In the genomic region with DNA sequence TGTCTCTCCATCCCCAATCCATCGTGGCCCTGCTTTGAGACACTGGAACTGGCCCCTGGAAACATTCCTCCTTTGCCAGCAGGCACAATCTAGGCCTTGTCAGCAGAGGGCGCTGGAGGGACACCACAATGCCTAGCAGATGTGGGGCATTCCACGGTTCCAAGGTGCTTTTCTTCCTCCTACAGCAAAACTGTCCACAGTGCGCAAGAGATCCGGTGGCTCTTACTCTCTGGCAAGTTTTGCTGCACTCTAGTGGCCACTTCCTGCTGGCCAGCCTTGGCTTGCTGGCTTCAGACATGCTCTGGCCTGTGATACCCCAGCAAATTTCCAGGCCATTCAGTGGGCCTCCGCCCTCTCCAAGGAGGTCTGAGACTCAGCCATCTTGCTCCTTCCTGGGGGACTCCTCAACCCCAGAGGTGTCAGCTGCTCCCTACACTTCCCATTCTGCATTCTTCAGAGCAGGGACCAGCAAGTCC, we compare ENCODE assay signal across 8 cellular contexts. TPM values are rescaled to one million over a fixed set of nuclear protein-coding genes. Genes with fewer than 3 reads are reported as not detected.
A peak's percentile ranks its signal among the peaks of the same experiment; 100 is the strongest.
DNase-seq lines count a peak whose midpoint lies in the region; ATAC-seq, FAIRE-seq and TF ChIP-seq lines count a peak whose summit lies in the region.

No MANE protein-coding gene starts in this region.

- no peak overlapping the region for H3K4me3 Mint-ChIP-seq in activated B cell treated with CpG ODN at 0.5 μM for 24 hours

- H3K27me3 Mint-ChIP-seq in activated B cell treated with CpG ODN at 0.5 μM for 24 hours: no peaks in the 10 kb centered on the region

- POLR2A ChIA-PET in activated B cell treated with CpG ODN at 0.5 μM for 24 hours (lab: Charles Lee): interaction anchor here (0.5 to 2.2 kb wide), 4 partner anchors 17 to 189 kb away, joined by 3 to 5 read pairs (median 4); a partner anchor contains a TSS

- CTCF ChIA-PET in activated B cell treated with CpG ODN at 0.5 μM for 24 hours (lab: Charles Lee): interaction anchor here (1.1 to 5.7 kb wide), 7 partner anchors 17 to 189 kb away, joined by 3 to 61 read pairs (median 4); a partner anchor contains a TSS

- no peak overlapping the region for H3K27ac ChIP-seq in caudate nucleus (ENCODE audit: low read depth, low read length)

- FAIRE-seq in islet of Langerhans (lab: Jason Lieb, UNC): peak; percentile 86

- H3K4me1 Mint-ChIP-seq in activated B cell treated with CpG ODN at 0.5 μM for 24 hours: peaks cover 5% of the 10 kb centered on the region

- DNase-seq in COLO829 (ENCODE audit: low spot score): peak; percentile 89
- peak; percentile 46 for DNase-seq in NCI-H446 treated with DMSO at 0.1 percent for 48 hours (lab: John Stamatoyannopoulos, UW)
- peak; percentile 70 for DNase-seq in activated B cell treated with CpG ODN at 0.5 μM for 24 hours
- DNase-seq in caudate nucleus (lab: John Stamatoyannopoulos, UW): peak in 58 of 61 donors; percentile 18 to 88 (median 62)
- DNase-seq in stimulated activated CD4-positive, alpha-beta T cell treated with anti-CD3 and anti-CD28 coated beads, Interleukin-1b, Interleukin-23, amount 100 ng/mL, for 24 hours (ENCODE audit: low read depth in 4 of 4, low spot score in 1 of 4): peak; percentile 74 to 78 (median 76)

- ATAC-seq in HG03039 (IDR thresholded peaks at IDR 0.05; ENCODE audit: unreplicated experiment): peak; percentile 55
- peak; percentile 93 for ATAC-seq in activated B cell treated with CpG ODN at 0.5 μM for 24 hours (ENCODE audit: low read depth)
- no peak for ATAC-seq in HG03135 (IDR thresholded peaks at IDR 0.05; ENCODE audit: unreplicated experiment)

- intact Hi-C loops in activated B cell treated with CpG ODN at 0.5 μM for 24 hours (cut with micrococcal nuclease): loop anchor here (1.0 kb wide), 3 partner anchors 140 to 189 kb away; no protein-coding TSS in a partner anchor

- H3K27ac Mint-ChIP-seq in activated B cell treated with CpG ODN at 0.5 μM for 24 hours: no peak overlapping the region

- no peaks in the 10 kb centered on the region for H3K9me3 Mint-ChIP-seq in activated B cell treated with CpG ODN at 0.5 μM for 24 hours

- peak; percentile 79 for TF ChIP-seq CTCF in activated B cell treated with CpG ODN at 0.5 μM for 24 hours (IDR thresholded peaks at IDR 0.05)

- H3K36me3 Mint-ChIP-seq in activated B cell treated with CpG ODN at 0.5 μM for 24 hours (ENCODE audit: low read depth): no peaks in the 10 kb centered on the region

RNA-seq across cellular contexts. Expression of a gene that starts 17.1 kb away (rescaled TPM):
- total RNA-seq in activated B cell treated with CpG ODN at 0.5 μM for 24 hours: 30.8 and 34.4 TPM in 2 replicates

RNA-seq across cellular contexts. Expression of a gene that starts 34.2 kb away (rescaled TPM):
- total RNA-seq in activated B cell treated with CpG ODN at 0.5 μM for 24 hours: 1.2 and 3.0 TPM in 2 replicates

RNA-seq across cellular contexts. Expression of a gene that starts 56.3 kb away (rescaled TPM):
- total RNA-seq in activated B cell treated with CpG ODN at 0.5 μM for 24 hours: 197 and 202 TPM in 2 replicates
